Comparison of ENCODE assay signal across 13 cellular contexts in genomic region chr9:83423815-83424707, GRCh38.
"Had no signal": no experiment of that assay in that cellular context is flagged by ENCODE, and none has a peak within 500 bp of the region (broad histone marks: within the 10 kb centered on the region; RNA-seq: fewer than 3 reads in every experiment).

No MANE protein-coding gene starts in this region.

- H3K4me3 Mint-ChIP-seq: activated B cell treated with CpG ODN at 0.5 μM for 24 hours; activated CD4-positive, alpha-beta T cell treated with anti-CD3 and anti-CD28 coated beads, Interleukin-2, amount 10 ng/mL, durations not matched to agents 24 days and 14 days; activated naive CD4-positive, alpha-beta T cell treated with anti-CD3 and anti-CD28 coated beads for 36 hours; neural progenitor cell; stimulated activated naive CD8-positive, alpha-beta T cell treated with anti-CD3 and anti-CD28 coated beads, Interleukin-15, amount 100 ng/mL, for 72 hours had no signal

- DNase-seq: activated B cell treated with CpG ODN at 0.5 μM for 24 hours; activated CD4-positive, alpha-beta T cell treated with anti-CD3 and anti-CD28 coated beads, Interleukin-2, amount 10 ng/mL, durations not matched to agents 24 days and 14 days; activated CD8-positive, alpha-beta memory T cell treated with anti-CD3 and anti-CD28 coated beads for 24 hours; activated naive CD4-positive, alpha-beta T cell treated with anti-CD3 and anti-CD28 coated beads for 36 hours; central memory CD4-positive, alpha-beta T cell; effector memory CD4-positive, alpha-beta T cell; gastrocnemius medialis; heart right ventricle; ovary; retina; stimulated activated CD4-positive, alpha-beta T cell treated with anti-CD3 and anti-CD28 coated beads, Interleukin-4, amount 100 ng/mL, for 4 hours; stimulated activated naive CD8-positive, alpha-beta T cell treated with anti-CD3 and anti-CD28 coated beads, Interleukin-15, amount 100 ng/mL, for 72 hours had no signal

- H3K27ac Mint-ChIP-seq: activated B cell treated with CpG ODN at 0.5 μM for 24 hours; activated CD4-positive, alpha-beta T cell treated with anti-CD3 and anti-CD28 coated beads, Interleukin-2, amount 10 ng/mL, durations not matched to agents 24 days and 14 days; activated naive CD4-positive, alpha-beta T cell treated with anti-CD3 and anti-CD28 coated beads for 36 hours; neural progenitor cell; stimulated activated naive CD8-positive, alpha-beta T cell treated with anti-CD3 and anti-CD28 coated beads, Interleukin-15, amount 100 ng/mL, for 72 hours had no signal

- ATAC-seq: gastrocnemius medialis; heart right ventricle; stimulated activated naive CD8-positive, alpha-beta T cell treated with anti-CD3 and anti-CD28 coated beads, Interleukin-15, amount 100 ng/mL, for 72 hours had no signal

- H3K27me3 Mint-ChIP-seq: activated B cell treated with CpG ODN at 0.5 μM for 24 hours; activated CD4-positive, alpha-beta T cell treated with anti-CD3 and anti-CD28 coated beads, Interleukin-2, amount 10 ng/mL, durations not matched to agents 24 days and 14 days; stimulated activated naive CD8-positive, alpha-beta T cell treated with anti-CD3 and anti-CD28 coated beads, Interleukin-15, amount 100 ng/mL, for 72 hours had no signal

- H3K9me3 Mint-ChIP-seq: activated B cell treated with CpG ODN at 0.5 μM for 24 hours; activated CD4-positive, alpha-beta T cell treated with anti-CD3 and anti-CD28 coated beads, Interleukin-2, amount 10 ng/mL, durations not matched to agents 24 days and 14 days; activated naive CD4-positive, alpha-beta T cell treated with anti-CD3 and anti-CD28 coated beads for 36 hours; neural progenitor cell; stimulated activated naive CD8-positive, alpha-beta T cell treated with anti-CD3 and anti-CD28 coated beads, Interleukin-15, amount 100 ng/mL, for 72 hours had no signal

- H3K36me3 Mint-ChIP-seq: neural progenitor cell had no signal

- H3K4me1 Mint-ChIP-seq: activated B cell treated with CpG ODN at 0.5 μM for 24 hours; activated CD4-positive, alpha-beta T cell treated with anti-CD3 and anti-CD28 coated beads, Interleukin-2, amount 10 ng/mL, durations not matched to agents 24 days and 14 days; stimulated activated naive CD8-positive, alpha-beta T cell treated with anti-CD3 and anti-CD28 coated beads, Interleukin-15, amount 100 ng/mL, for 72 hours had no signal
